ENCODE assay signal across 8 cellular contexts in the genomic region with DNA sequence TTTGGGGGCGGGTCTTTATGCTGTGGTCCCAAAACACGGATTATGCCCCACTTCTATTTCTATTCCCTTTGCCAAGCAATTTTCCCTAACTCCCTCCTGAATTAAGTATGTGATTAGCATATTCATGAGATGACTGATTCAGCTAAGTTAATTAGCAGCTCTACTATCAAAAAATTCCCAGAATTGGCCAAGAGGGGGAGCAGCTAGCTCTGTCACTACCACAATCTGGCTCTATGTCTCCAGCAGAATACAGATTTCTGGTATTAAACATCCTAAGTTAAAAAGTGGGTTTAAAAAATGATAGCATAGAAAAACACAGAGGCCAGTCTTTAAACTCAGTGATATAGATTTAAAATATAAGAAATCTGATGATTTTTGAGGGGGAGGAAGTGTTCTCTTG.
DNase-seq lines count a peak whose midpoint lies in the region; ATAC-seq and TF ChIP-seq lines count a peak whose summit lies in the region.

No MANE protein-coding gene starts in this region.

- no peak overlapping the region for H3K27ac ChIP-seq in tibial artery

- ATAC-seq in GM19452 (IDR thresholded peaks at IDR 0.05; ENCODE audit: unreplicated experiment), result no peak
- ATAC-seq in activated T-helper 17 cell treated with anti-CD3 and anti-CD28 coated beads, Interleukin-2, amount 50 U/mL, for 72 hours (replicated peaks), result no peak

- TF ChIP-seq CTCF in Calu3 (IDR thresholded peaks at IDR 0.05; ENCODE audit: unreplicated experiment) (peak; percentile 38), tibial artery (IDR thresholded peaks at IDR 0.05) (peak; percentile 39 to 45)

- intact Hi-C loops in Calu3 (cut with micrococcal nuclease; ENCODE audit: unreplicated experiment) (loop anchor here (1.0 to 5.0 kb wide), 2 partner anchors 77 to 335 kb away; no protein-coding TSS in a partner anchor), tibial artery (cut with DNase I; ENCODE audit: low total_unique reads) (loop anchor here (10.0 kb wide), 1 partner anchor 340 kb away; no protein-coding TSS in a partner anchor)

- peaks cover 8% of the 10 kb centered on the region for H3K4me1 Mint-ChIP-seq in Calu3 (ENCODE audit: low read depth, unreplicated experiment)
- no peaks in the 10 kb centered on the region for H3K4me1 Mint-ChIP-seq in activated T-helper 17 cell treated with anti-CD3 and anti-CD28 coated beads, Interleukin-2, amount 50 U/mL, for 72 hours

- no TSS peak for BruUV-seq in Calu3 (replicated peaks; lab: Mats Ljungman, UMichigan)

- H3K4me3 ChIP-seq in HAP-1 (no peak overlapping the region), tibial artery (no peak overlapping the region)

- CTCF ChIA-PET in Calu3 (lab: Charles Lee), result interaction anchor here (0.7 to 1.1 kb wide), 3 partner anchors 78 to 335 kb away, joined by 4 to 16 read pairs (median 6); a partner anchor contains a TSS

- H3K4me3 Mint-ChIP-seq in Calu3 (ENCODE audit: low read depth, unreplicated experiment), result no peak overlapping the region
- no peak overlapping the region for H3K4me3 Mint-ChIP-seq in activated T-helper 17 cell treated with anti-CD3 and anti-CD28 coated beads, Interleukin-2, amount 50 U/mL, for 72 hours

- no peaks in the 10 kb centered on the region for H3K27me3 ChIP-seq in HAP-1 (ENCODE audit: low read depth)
- H3K27me3 ChIP-seq in tibial artery, result no peaks in the 10 kb centered on the region

- no peaks in the 10 kb centered on the region for H3K36me3 Mint-ChIP-seq in Calu3 (ENCODE audit: insufficient read depth, unreplicated experiment)
- no peaks in the 10 kb centered on the region for H3K36me3 Mint-ChIP-seq in activated T-helper 17 cell treated with anti-CD3 and anti-CD28 coated beads, Interleukin-2, amount 50 U/mL, for 72 hours (ENCODE audit: low read depth)

- H3K36me3 ChIP-seq in HAP-1 (replicated peaks), result peaks cover 28% of the 10 kb centered on the region
- H3K36me3 ChIP-seq in tibial artery, result no peaks in the 10 kb centered on the region

- no peaks in the 10 kb centered on the region for H3K27me3 Mint-ChIP-seq in Calu3 (ENCODE audit: unreplicated experiment)
- H3K27me3 Mint-ChIP-seq in activated T-helper 17 cell treated with anti-CD3 and anti-CD28 coated beads, Interleukin-2, amount 50 U/mL, for 72 hours, result no peaks in the 10 kb centered on the region

- peak; percentile 41 for DNase-seq in Calu3
- peak; percentile 55 to 69 for DNase-seq in HAP-1 (ENCODE audit: low spot score in 2 of 2)
- DNase-seq in SW480 (ENCODE audit: low spot score), result peak; percentile 31
- peak; percentile 7 for DNase-seq in hepatic stellate cell (ENCODE audit: low spot score)
- DNase-seq in tibial artery, result no peak
- no peak for DNase-seq in NK-92 (lab: John Stamatoyannopoulos, UW; ENCODE audit: unreplicated experiment)

- H3K9me3 ChIP-seq in HAP-1 (no peaks in the 10 kb centered on the region), tibial artery (no peaks in the 10 kb centered on the region)

- peaks cover 35% of the 10 kb centered on the region for H3K4me1 ChIP-seq in HAP-1
- peaks cover 0 to 64% (median 0%) of the 10 kb centered on the region in 4 donors for H3K4me1 ChIP-seq in tibial artery

- H3K9me3 Mint-ChIP-seq in Calu3 (ENCODE audit: low read depth, unreplicated experiment), result no peaks in the 10 kb centered on the region
- H3K9me3 Mint-ChIP-seq in activated T-helper 17 cell treated with anti-CD3 and anti-CD28 coated beads, Interleukin-2, amount 50 U/mL, for 72 hours, result no peaks in the 10 kb centered on the region

- H3K27ac Mint-ChIP-seq in Calu3 (ENCODE audit: unreplicated experiment), result no peak overlapping the region
- no peak overlapping the region for H3K27ac Mint-ChIP-seq in activated T-helper 17 cell treated with anti-CD3 and anti-CD28 coated beads, Interleukin-2, amount 50 U/mL, for 72 hours

- in situ Hi-C loops in HAP-1 (cut with MboI; ENCODE audit: low sequenced_read_pairs), result loop anchor here (25.0 kb wide), 1 partner anchor 327 kb away; no protein-coding TSS in a partner anchor

Comparison
In these comparisons a context has a peak if more than half of its experiments do, and no peak if none do; other contexts are left out.
1. DNase-seq: peak in Calu3 (single experiment), HAP-1 (2 of 2), SW480 (single experiment) and hepatic stellate cell (single experiment); none in tibial artery (0 of 2) and NK-92 (single experiment).